In genomic region chr5:132488590-132488989, GRCh38 we compare ENCODE assay signal across 7 cellular contexts. TPM values are rescaled to one million over a fixed set of nuclear protein-coding genes. Genes with fewer than 3 reads are reported as not detected.
DNase-seq lines count a peak whose midpoint lies in the region; FAIRE-seq and TF ChIP-seq lines count a peak whose summit lies in the region.

No MANE protein-coding gene starts in this region.

- H3K36me3 ChIP-seq in SU-DHL-6 (ENCODE audit: low read length) = no peaks in the 10 kb centered on the region
- peaks cover 15 to 28% of the 10 kb centered on the region in 2 donors for H3K36me3 ChIP-seq in small intestine (ENCODE audit: control insufficient read depth in 2 of 2, insufficient read depth in 2 of 2, low read length in 2 of 2)

- no peaks in the 10 kb centered on the region for H3K9me2 ChIP-seq in SU-DHL-6 (replicated peaks; ENCODE audit: insufficient read depth, low read length)

- H3K27ac ChIP-seq in SU-DHL-6 (ENCODE audit: low read depth, low read length) (0 out of 2 replicates have a peak overlapping the region, but pooled peaks have one; percentile 62), small intestine (ENCODE audit: low read depth in 1 of 2, low read length in 1 of 2) (peak overlapping the region; percentile 98 to 99)

- no peak overlapping the region for H3K9ac ChIP-seq in SU-DHL-6 (ENCODE audit: low read length)

- H3K4me3 ChIP-seq in SU-DHL-6 (ENCODE audit: insufficient read depth, low read length, poor library complexity, severe bottlenecking) = no peak overlapping the region
- H3K4me3 ChIP-seq in fibroblast of the aortic adventitia (ENCODE audit: low read depth, low read length) = peak overlapping the region; percentile 77
- peak overlapping the region; percentile 92 to 95 for H3K4me3 ChIP-seq in small intestine (ENCODE audit: low read depth in 1 of 2, low read length in 2 of 2)

- intact Hi-C loops in posterior cingulate gyrus (cut with DNase I) = no loop called here

- no peak overlapping the region for H2AFZ ChIP-seq in SU-DHL-6 (ENCODE audit: low read depth, low read length, severe bottlenecking)

- peak overlapping the region; percentile 81 for H3K4me2 ChIP-seq in SU-DHL-6 (ENCODE audit: low read depth, low read length, poor library complexity, severe bottlenecking)

- FAIRE-seq in small intestine (lab: Jason Lieb, UNC) = no peak

- TF ChIP-seq POLR2A in GM19099 (IDR thresholded peaks at IDR 0.05; ENCODE audit: extremely low read depth, insufficient read length, low read depth) = peak; percentile 27

- no peak for TF ChIP-seq CTCF in SU-DHL-6 (IDR thresholded peaks at IDR 0.05; ENCODE audit: insufficient read depth, low read length, poor library complexity, severe bottlenecking)
- TF ChIP-seq CTCF in fibroblast of the aortic adventitia (IDR thresholded peaks at IDR 0.05; ENCODE audit: insufficient read depth, low read length) = no peak

- WGBS in small intestine, 3 donors = 1 to 17% (median 1%) methylated on average over 2 of the region's 2 CpGs

- H3K27me3 ChIP-seq in SU-DHL-6 (ENCODE audit: low read length) = no peaks in the 10 kb centered on the region
- H3K27me3 ChIP-seq in small intestine (ENCODE audit: control insufficient read depth in 2 of 2, insufficient read depth in 2 of 2, low read length in 2 of 2) = no peaks in the 10 kb centered on the region

- peaks cover 4% of the 10 kb centered on the region; the same call in 1 of the 2 replicates for H3K79me2 ChIP-seq in SU-DHL-6 (ENCODE audit: insufficient read depth, low read length)

- no peaks in the 10 kb centered on the region for H4K20me1 ChIP-seq in SU-DHL-6 (ENCODE audit: low read depth, low read length)

- peaks cover 11 to 12% of the 10 kb centered on the region in 2 donors for H3K4me1 ChIP-seq in small intestine (ENCODE audit: control insufficient read depth in 2 of 2, insufficient read depth in 1 of 2, low read depth in 1 of 2, low read length in 1 of 2)

- DNase-seq in fibroblast of the aortic adventitia (ENCODE audit: low read depth) (no peak), small intestine (no peak), NCI-H82 (lab: John Stamatoyannopoulos, UW) (no peak), HUDEP-2 (lab: John Stamatoyannopoulos, UW; ENCODE audit: unreplicated experiment in 76 of 76) (no peak), posterior cingulate gyrus (no peak)

- no peaks in the 10 kb centered on the region for H3K9me3 ChIP-seq in SU-DHL-6 (ENCODE audit: insufficient read depth, low read length)
- H3K9me3 ChIP-seq in small intestine (ENCODE audit: control insufficient read depth, low read depth) = no peaks in the 10 kb centered on the region

- H3F3A ChIP-seq in SU-DHL-6 (ENCODE audit: insufficient read depth) = peaks cover 9% of the 10 kb centered on the region

RNA-seq across cellular contexts. Expression of gene IRF1, which starts 2.0 kb away (rescaled TPM):
- total RNA-seq in fibroblast of the aortic adventitia (ENCODE audit: low replicate concordance) = 17.1 and 24.6 TPM in 2 replicates
- 10 to 100 TPM; 51.7 to 64.1 (median 54.0) TPM for polyA plus RNA-seq in small intestine

RNA-seq across cellular contexts. Expression of gene IL5, which starts 54.7 kb away (rescaled TPM):
- not detected in 2 replicates for total RNA-seq in fibroblast of the aortic adventitia (ENCODE audit: low replicate concordance)
- polyA plus RNA-seq in small intestine = not detected
